In the genomic region with DNA sequence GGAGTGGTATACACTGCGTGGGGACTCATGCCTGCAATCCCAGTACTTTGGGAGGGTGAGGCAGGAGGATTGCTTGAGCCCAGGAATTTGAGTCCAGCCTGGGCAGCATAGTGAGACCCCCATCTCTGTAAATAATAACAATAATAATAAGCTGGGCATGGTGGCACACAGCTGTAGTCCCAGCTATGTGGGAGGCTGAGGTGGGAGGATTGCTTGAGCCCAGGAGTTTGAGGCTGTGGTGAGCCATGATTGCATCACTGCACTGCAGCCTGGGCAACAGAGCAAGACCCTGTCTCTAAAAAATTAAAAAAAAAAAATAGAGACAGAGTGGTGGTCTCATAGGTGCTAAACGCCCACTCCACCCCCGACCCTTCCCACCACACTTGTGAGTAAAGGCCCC, we compare ENCODE assay signal across 2 cellular contexts. TPM values are rescaled to one million over a fixed set of nuclear protein-coding genes. Genes with fewer than 3 reads are reported as not detected.
"Had no signal": no experiment of that assay in that cellular context is flagged by ENCODE, and none has a peak within 500 bp of the region (broad histone marks: within the 10 kb centered on the region; RNA-seq: fewer than 3 reads in every experiment).

No MANE protein-coding gene starts in this region.

RNA-seq across cellular contexts. Expression of gene MYH14, which starts 28.0 kb away (rescaled TPM):
- total RNA-seq: GM23248 had no signal
- polyA plus RNA-seq: GM23248, IgD-negative memory B cell had no signal
